Comparison of ENCODE assay signal across 20 cellular contexts in the genomic region with DNA sequence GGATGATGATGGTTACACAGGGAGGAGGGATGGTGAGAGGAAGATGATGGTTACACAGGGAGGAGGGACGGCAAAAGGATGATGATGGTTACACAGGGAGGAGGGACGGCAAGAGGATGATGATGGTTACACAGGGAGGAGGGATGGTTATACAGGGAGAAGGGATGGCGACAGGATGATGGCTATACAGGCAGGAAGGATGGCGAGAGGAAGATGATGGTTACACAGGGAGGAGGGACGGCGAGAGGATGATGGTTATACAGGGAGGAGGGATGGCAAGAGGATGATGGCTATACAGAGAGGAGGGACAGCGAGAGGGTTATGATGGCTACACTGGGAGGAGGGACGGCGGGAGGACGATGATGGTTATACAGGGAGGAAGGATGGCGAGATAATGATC.
DNase-seq lines count a peak whose midpoint lies in the region; ATAC-seq, FAIRE-seq and TF ChIP-seq lines count a peak whose summit lies in the region.
"Had no signal": no experiment of that assay in that cellular context is flagged by ENCODE, and none has a peak within 500 bp of the region (broad histone marks: within the 10 kb centered on the region; RNA-seq: fewer than 3 reads in every experiment).

No MANE protein-coding gene starts in this region.

- DNase-seq in H1 (ENCODE audit: low read depth in 1 of 2, low spot score in 2 of 2) (no peak), neuronal stem cell (ENCODE audit: low spot score) (no peak), upper lobe of right lung (peak; percentile 8), SHP77 treated with DMSO at 0.1 percent for 48 hours (lab: John Stamatoyannopoulos, UW) (no peak)
- DNase-seq: BE2C; CD8-positive, alpha-beta T cell; DND-41; GDM1; HFFc6; IMR-90; KG1 had no signal

- no peak for TF ChIP-seq CTCF in HEK293 (tag by site-specific recombination; IDR thresholded peaks at IDR 0.05)
- TF ChIP-seq CTCF in H1 (IDR thresholded peaks at IDR 0.05; ENCODE audit: control extremely low read depth in 1 of 3, insufficient read depth in 1 of 3, low read depth in 1 of 3, low read length in 3 of 3): no peak
- TF ChIP-seq CTCF in upper lobe of right lung (IDR thresholded peaks at IDR 0.05): no peak

- ATAC-seq in upper lobe of right lung (no peak), HG02870 (IDR thresholded peaks at IDR 0.05; ENCODE audit: unreplicated experiment) (no peak), GM19351 (IDR thresholded peaks at IDR 0.05; ENCODE audit: unreplicated experiment) (no peak)
- ATAC-seq: A549; CD8-positive, alpha-beta T cell had no signal

- no peak overlapping the region for H2BK20ac ChIP-seq in H1 (ENCODE audit: low read length)

- H2BK12ac ChIP-seq in H1 (ENCODE audit: low read depth, low read length): 0 out of 2 replicates have a peak overlapping the region, but pooled peaks have one; percentile 68
- H2BK12ac ChIP-seq in neuronal stem cell (ENCODE audit: low read length): no peak overlapping the region

- intact Hi-C loops in upper lobe of right lung (cut with DNase I): no loop called here

- H3K4me2 ChIP-seq in H1 (ENCODE audit: insufficient read depth in 1 of 2, low read depth in 2 of 2, low read length in 2 of 2) (no peak overlapping the region), neuronal stem cell (ENCODE audit: insufficient read depth, low read length, poor library complexity, severe bottlenecking) (no peak overlapping the region)
- H3K4me2 ChIP-seq: A549, GM23338 had no signal

- TF ChIP-seq POLR2A in H1 (IDR thresholded peaks at IDR 0.05; ENCODE audit: control extremely low read depth in 1 of 2, low read depth in 2 of 2, low read length in 2 of 2): no peak

- H3K9ac ChIP-seq in H1 (replicated peaks in 1 of 4; ENCODE audit: extremely low read depth in 1 of 4, low read depth in 3 of 4, low read length in 3 of 4): no peak overlapping the region
- H3K9ac ChIP-seq in neuronal stem cell (ENCODE audit: low read depth, low read length, poor library complexity): no peak overlapping the region

- H3K14ac ChIP-seq in H1 (ENCODE audit: insufficient read length) (no peak overlapping the region), neuronal stem cell (ENCODE audit: low read length) (no peak overlapping the region)

- H3K79me2 ChIP-seq in H1 (ENCODE audit: control insufficient read depth in 1 of 2, insufficient read depth in 2 of 2, low read length in 2 of 2): no peaks in the 10 kb centered on the region

- H3K79me1 ChIP-seq in H1 (ENCODE audit: low read depth, low read length) (no peaks in the 10 kb centered on the region), neuronal stem cell (ENCODE audit: low read depth, low read length) (peaks cover 1% of the 10 kb centered on the region)

- WGBS in H1 (ENCODE audit: extremely low coverage in 1 of 2, insufficient coverage in 1 of 2, insufficient read length in 1 of 2, insufficient replicate concordance in 2 of 2, low coverage in 1 of 2, low lambda C conversion rate in 2 of 2, missing lambda C conversion rate in 1 of 2), 2 experiments: 90 to 100% methylated on average over 2 to 11 of the region's 11 CpGs
- 100% methylated on average over 4 of the region's 11 CpGs; no CpG with 5 or more reads in 1 of the 2 donors for WGBS in neuronal stem cell (ENCODE audit: extremely low coverage in 2 of 2, insufficient read length in 2 of 2, insufficient replicate concordance in 1 of 2), 2 donors

- H3K9me3 ChIP-seq in HEK293 (ENCODE audit: control insufficient read depth, insufficient read depth, low read depth, low read length): no peaks in the 10 kb centered on the region
- no peaks in the 10 kb centered on the region for H3K9me3 ChIP-seq in H1 (ENCODE audit: insufficient read depth in 2 of 2, low read depth in 1 of 2, low read length in 1 of 2)
- peaks cover 0 to under 1% of the 10 kb centered on the region in 2 donors for H3K9me3 ChIP-seq in neuronal stem cell (replicated peaks in 1 of 2; ENCODE audit: control insufficient read depth in 2 of 2, insufficient read depth in 1 of 2, low read depth in 1 of 2, low read length in 2 of 2)
- no peaks in the 10 kb centered on the region for H3K9me3 ChIP-seq in upper lobe of right lung
- H3K9me3 ChIP-seq: BE2C had no signal

- no peaks in the 10 kb centered on the region for H4K20me1 ChIP-seq in H1 (replicated peaks in 1 of 2; ENCODE audit: control insufficient read depth in 1 of 2, insufficient read depth in 2 of 2, low read length in 2 of 2)

- H3K18ac ChIP-seq in H1 (ENCODE audit: extremely low read depth, low read length) (no peak overlapping the region), neuronal stem cell (ENCODE audit: low read length) (no peak overlapping the region)

- H2BK120ac ChIP-seq in H1 (replicated peaks; ENCODE audit: low read depth, low read length) (no peak overlapping the region), neuronal stem cell (ENCODE audit: low read depth, low read length) (no peak overlapping the region)

- CTCF ChIA-PET in HEK293 (lab: Yijun Ruan, JAX): interaction anchor here (1.0 kb wide), 1 partner anchor 14 kb away, joined by 3 read pairs; no protein-coding TSS in a partner anchor
- CTCF ChIA-PET in H1 (lab: Charles Lee; ENCODE audit: partially characterized antibody): interaction anchor here (0.9 to 5.4 kb wide), 24 partner anchors 9 to 279 kb away, joined by 3 to 79 read pairs (median 4); no protein-coding TSS in a partner anchor

- no peaks in the 10 kb centered on the region; the same call in 1 of the 2 replicates for H3K23me2 ChIP-seq in H1 (ENCODE audit: low read depth, low read length)

- no peak overlapping the region for H2BK5ac ChIP-seq in H1 (ENCODE audit: low read depth, low read length)
- peak overlapping the region; percentile 36 for H2BK5ac ChIP-seq in neuronal stem cell (ENCODE audit: low read length)

- H3K36me3 ChIP-seq in HEK293 (ENCODE audit: control insufficient read depth in 2 of 2, insufficient read depth in 1 of 2, low read length in 2 of 2): no peaks in the 10 kb centered on the region
- no peaks in the 10 kb centered on the region for H3K36me3 ChIP-seq in H1 (ENCODE audit: control insufficient read depth in 2 of 4, insufficient read depth in 4 of 4, low read length in 3 of 4)
- no peaks in the 10 kb centered on the region for H3K36me3 ChIP-seq in neuronal stem cell (replicated peaks in 1 of 2; ENCODE audit: control insufficient read depth in 2 of 2, insufficient read depth in 2 of 2, low read length in 2 of 2)
- no peaks in the 10 kb centered on the region for H3K36me3 ChIP-seq in upper lobe of right lung
- H3K36me3 ChIP-seq: BE2C, HAP-1 had no signal

- H2BK15ac ChIP-seq in H1 (ENCODE audit: low read length) (no peak overlapping the region), neuronal stem cell (ENCODE audit: low read length) (no peak overlapping the region)

- no peak overlapping the region for H4K5ac ChIP-seq in H1 (ENCODE audit: insufficient read length, low read depth, low read length)

- H3K4ac ChIP-seq in H1 (replicated peaks; ENCODE audit: insufficient read length, low read depth, low read length) (no peak overlapping the region), neuronal stem cell (ENCODE audit: low read length) (no peak overlapping the region)

- no peaks in the 10 kb centered on the region for H3K27me3 ChIP-seq in H1 (replicated peaks in 1 of 4; ENCODE audit: control insufficient read depth in 3 of 4, extremely low read depth in 1 of 4, insufficient read depth in 3 of 4, low read length in 3 of 4)
- no peaks in the 10 kb centered on the region for H3K27me3 ChIP-seq in neuronal stem cell (ENCODE audit: control insufficient read depth in 3 of 3, insufficient read depth in 3 of 3, low read depth in 1 of 3, low read length in 3 of 3)
- no peaks in the 10 kb centered on the region for H3K27me3 ChIP-seq in upper lobe of right lung
- H3K27me3 ChIP-seq: BE2C had no signal

- H4K91ac ChIP-seq in H1 (replicated peaks; ENCODE audit: insufficient read length, low read length) (no peak overlapping the region), neuronal stem cell (ENCODE audit: low read depth, low read length, poor library complexity) (no peak overlapping the region)

- no peak overlapping the region for H3K4me3 ChIP-seq in HEK293 (ENCODE audit: low read depth, low read length)
- no peak overlapping the region for H3K4me3 ChIP-seq in H1 (ENCODE audit: extremely low read depth in 1 of 4, insufficient read depth in 2 of 4, low read depth in 3 of 4, low read length in 4 of 4)
- peak overlapping the region in 1 of 2 donors; percentile 39 for H3K4me3 ChIP-seq in neuronal stem cell (ENCODE audit: low read length in 2 of 2)
- no peak overlapping the region for H3K4me3 ChIP-seq in upper lobe of right lung
- H3K4me3 ChIP-seq: A549, GM23338, HAP-1 had no signal

- H2AFZ ChIP-seq in H1 (ENCODE audit: low read length) (no peak overlapping the region), neuronal stem cell (ENCODE audit: low read length) (no peak overlapping the region)

- TF ChIP-seq RAD21 in H1 (IDR thresholded peaks at IDR 0.05 in 1 of 2, conservative IDR thresholded peaks at IDR 0.05 in 1 of 2; ENCODE audit: low read depth in 2 of 2, low read length in 2 of 2): no peak

- FAIRE-seq in H1 (lab: Jason Lieb, UNC): no peak
- FAIRE-seq: A549 had no signal

- POLR2A ChIA-PET in HEK293 (lab: Yijun Ruan, JAX): no interaction called here
- POLR2A ChIA-PET in H1 (lab: Charles Lee; ENCODE audit: partially characterized antibody): no interaction called here

- H3K4me1 ChIP-seq in HEK293 (ENCODE audit: control insufficient read depth, insufficient read depth, low read length) (no peaks in the 10 kb centered on the region), H1 (replicated peaks in 1 of 4; ENCODE audit: control insufficient read depth in 3 of 4, insufficient read depth in 4 of 4, low read length in 3 of 4) (peaks cover 0 to 8% (median 6%) of the 10 kb centered on the region in 4 experiments; a peak in 6 of 7 replicates), neuronal stem cell (ENCODE audit: control insufficient read depth in 2 of 2, insufficient read depth in 1 of 2, low read depth in 1 of 2, low read length in 2 of 2) (no peaks in the 10 kb centered on the region), upper lobe of right lung (no peaks in the 10 kb centered on the region)
- H3K4me1 ChIP-seq: A549, BE2C, Caco-2, HAP-1 had no signal

- no peak for TF ChIP-seq EP300 in H1 (IDR thresholded peaks at IDR 0.05; ENCODE audit: borderline replicate concordance in 1 of 2, low read depth in 2 of 2, low read length in 2 of 2)

- H3K27ac ChIP-seq in HEK293 (ENCODE audit: extremely low read depth, low read depth, low read length): no peak overlapping the region
- no peak overlapping the region for H3K27ac ChIP-seq in H1 (ENCODE audit: low read depth, low read length)
- no peak overlapping the region for H3K27ac ChIP-seq in neuronal stem cell (replicated peaks; ENCODE audit: low read length)
- no peak overlapping the region for H3K27ac ChIP-seq in upper lobe of right lung
- H3K27ac ChIP-seq: A549, C4-2B, HL-60 had no signal

- H4K8ac ChIP-seq in H1 (ENCODE audit: extremely low read depth, insufficient read depth, low read length): no peak overlapping the region
- no peak overlapping the region for H4K8ac ChIP-seq in neuronal stem cell (ENCODE audit: low read depth, low read length)

- H2AK5ac ChIP-seq in H1 (ENCODE audit: low read depth, low read length): 0 out of 2 replicates have a peak overlapping the region, but pooled peaks have one; percentile 82
- no peak overlapping the region for H2AK5ac ChIP-seq in neuronal stem cell (ENCODE audit: low read depth, low read length)

- no peak overlapping the region for H3K23ac ChIP-seq in H1 (ENCODE audit: insufficient read length)
- peak overlapping the region; percentile 40 for H3K23ac ChIP-seq in neuronal stem cell (ENCODE audit: low read depth, low read length, poor library complexity)

- no peak overlapping the region for H3K56ac ChIP-seq in H1 (replicated peaks; ENCODE audit: insufficient read length, low read depth, low read length)
